19 cellular contexts compared by ENCODE assay signal in the genomic region with DNA sequence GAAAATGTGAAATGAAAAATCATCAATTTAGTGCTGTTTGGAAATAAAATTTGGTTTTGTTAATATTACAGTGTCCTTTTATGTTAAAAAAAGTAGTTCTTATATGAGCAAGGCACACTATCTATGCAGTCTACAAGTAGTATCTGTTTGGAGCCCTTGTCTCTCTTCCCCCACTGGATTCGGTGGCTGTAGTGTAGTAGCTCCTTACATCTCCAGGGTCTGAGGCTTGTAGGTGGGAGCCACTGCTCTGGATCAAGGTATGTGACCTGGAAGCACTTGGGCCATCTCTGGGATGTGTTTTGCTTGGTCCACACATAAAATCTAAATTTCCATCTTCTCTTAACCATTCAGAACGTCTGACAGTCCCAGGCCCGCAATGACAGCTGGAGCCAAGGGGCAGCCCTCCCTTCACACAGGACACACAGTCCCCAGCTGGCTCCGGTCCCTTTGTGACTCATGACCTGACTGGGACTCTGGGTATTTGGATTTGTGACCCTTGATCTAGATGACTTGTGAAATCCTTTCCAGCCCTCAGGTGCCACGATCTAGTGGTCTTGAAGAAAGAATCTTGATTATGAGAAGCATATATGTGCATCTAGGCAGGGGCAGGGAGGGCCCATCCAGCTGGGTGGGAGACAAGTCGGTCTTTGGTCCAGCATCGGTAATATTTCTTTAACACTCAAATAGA.
A peak's percentile ranks its signal among the peaks of the same experiment; 100 is the strongest.
DNase-seq lines count a peak whose midpoint lies in the region; ATAC-seq and TF ChIP-seq lines count a peak whose summit lies in the region.
"Had no signal": no experiment of that assay in that cellular context is flagged by ENCODE, and none has a peak within 500 bp of the region (broad histone marks: within the 10 kb centered on the region; RNA-seq: fewer than 3 reads in every experiment).

No MANE protein-coding gene starts in this region.

- H3K4me3 Mint-ChIP-seq in endothelial cell (ENCODE audit: unreplicated experiment), result peak overlapping the region; percentile 29
- H3K4me3 Mint-ChIP-seq: CD14-positive monocyte, memory B cell, nephron had no signal

- H3K9me3 ChIP-seq in suprapubic skin (no peaks in the 10 kb centered on the region), stomach (no peaks in the 10 kb centered on the region)
- H3K9me3 ChIP-seq: spleen had no signal

- no peak for TF ChIP-seq EP300 in suprapubic skin (IDR thresholded peaks at IDR 0.05)
- no peak for TF ChIP-seq EP300 in stomach (IDR thresholded peaks at IDR 0.05)

- no peaks in the 10 kb centered on the region for H3K4me1 Mint-ChIP-seq in endothelial cell (ENCODE audit: unreplicated experiment)
- H3K4me1 Mint-ChIP-seq: CD14-positive monocyte, memory B cell, nephron had no signal

- H3K27me3 ChIP-seq in suprapubic skin (no peaks in the 10 kb centered on the region), stomach (no peaks in the 10 kb centered on the region)
- H3K27me3 ChIP-seq: spleen had no signal

- peaks cover 28% of the 10 kb centered on the region for H3K36me3 Mint-ChIP-seq in endothelial cell (ENCODE audit: low read depth, unreplicated experiment)

- WGBS in suprapubic skin, result 91% methylated on average over 7 of the region's 7 CpGs
- 85 to 93% (median 90%) methylated on average over 7 of the region's 7 CpGs for WGBS in stomach, 5 donors

- TF ChIP-seq POLR2A in suprapubic skin (IDR thresholded peaks at IDR 0.05) (no peak), stomach (IDR thresholded peaks at IDR 0.05) (no peak)

- intact Hi-C loops in stomach (cut with DNase I; ENCODE audit: low total_unique reads), result no loop called here

- H3K4me1 ChIP-seq in suprapubic skin (no peaks in the 10 kb centered on the region), stomach (no peaks in the 10 kb centered on the region)
- H3K4me1 ChIP-seq: spleen had no signal

- ATAC-seq in GM18519 (IDR thresholded peaks at IDR 0.05; ENCODE audit: low FRiP score, unreplicated experiment), result no peak

- H3K27me3 Mint-ChIP-seq in endothelial cell (ENCODE audit: unreplicated experiment), result peaks cover 3% of the 10 kb centered on the region
- H3K27me3 Mint-ChIP-seq: memory B cell, progenitor cell of endocrine pancreas had no signal

- DNase-seq in ELR (ENCODE audit: low read depth) (peak; percentile 21), endothelial cell (ENCODE audit: low spot score) (no peak), kidney tubule cell (ENCODE audit: low spot score) (peak; percentile 29), pons (ENCODE audit: low spot score) (peak; percentile 17), suprapubic skin (ENCODE audit: low spot score in 2 of 2) (no peak), stomach (no peak), NCI-H1694 treated with DMSO at 0.1 percent for 48 hours (lab: John Stamatoyannopoulos, UW) (no peak)
- DNase-seq: activated CD4-positive, alpha-beta T cell treated with anti-CD3 and anti-CD28 coated beads for 48 hours; activated CD8-positive, alpha-beta memory T cell treated with anti-CD3 and anti-CD28 coated beads, Interleukin-2, amount 50 U/mL, for 48 hours; activated gamma-delta T cell; DMS 273 treated with DMSO at 0.1 percent for 48 hours; MV-4-11; NCI-H510A; spleen had no signal

- no peak overlapping the region for H3K4me3 ChIP-seq in suprapubic skin
- no peak overlapping the region for H3K4me3 ChIP-seq in stomach
- H3K4me3 ChIP-seq: spleen had no signal

- no peaks in the 10 kb centered on the region for H3K9me3 Mint-ChIP-seq in endothelial cell (ENCODE audit: unreplicated experiment)
- H3K9me3 Mint-ChIP-seq: CD14-positive monocyte, memory B cell, nephron had no signal

- H3K27ac Mint-ChIP-seq in endothelial cell (ENCODE audit: unreplicated experiment), result no peak overlapping the region
- H3K27ac Mint-ChIP-seq: memory B cell, nephron had no signal

- TF ChIP-seq CTCF in endothelial cell (IDR thresholded peaks at IDR 0.05; ENCODE audit: unreplicated experiment) (no peak), suprapubic skin (IDR thresholded peaks at IDR 0.05) (no peak), stomach (IDR thresholded peaks at IDR 0.05) (no peak)

- H3K27ac ChIP-seq in suprapubic skin (no peak overlapping the region), stomach (no peak overlapping the region)
- H3K27ac ChIP-seq: spleen had no signal

- H3K36me3 ChIP-seq in suprapubic skin (peaks cover 20% of the 10 kb centered on the region), stomach (peaks cover 0 to 37% (median 28%) of the 10 kb centered on the region in 4 donors)

Comparison
In these comparisons a context has a peak if more than half of its experiments do, and no peak if none do; other contexts are left out.
1. DNase-seq: peak in ELR (single experiment), kidney tubule cell (single experiment) and pons (single experiment); none in endothelial cell (single experiment), suprapubic skin (0 of 2), stomach (single experiment) and NCI-H1694 treated with DMSO at 0.1 percent for 48 hours (single experiment).